ENCODE assay signal across 24 cellular contexts in the genomic region with DNA sequence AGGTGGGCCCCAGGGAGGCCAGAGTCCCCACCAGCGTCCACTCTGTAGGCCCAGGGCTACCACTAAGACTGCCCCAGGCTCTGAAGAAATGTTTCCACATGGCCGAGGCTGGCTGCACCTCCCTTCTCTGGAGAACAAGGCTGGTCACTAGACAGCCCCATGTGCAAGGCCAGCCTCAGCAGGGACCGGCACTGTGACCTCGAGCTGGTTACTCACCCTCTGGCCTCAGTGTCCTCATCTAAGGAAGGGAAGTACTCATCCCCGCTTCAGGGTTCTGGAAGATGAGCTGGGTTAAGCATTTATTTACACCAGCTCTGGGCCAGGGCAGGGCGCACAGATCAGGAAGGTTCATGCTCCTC. TPM values are rescaled to one million over a fixed set of nuclear protein-coding genes. Genes with fewer than 3 reads are reported as not detected.
DNase-seq lines count a peak whose midpoint lies in the region; ATAC-seq and TF ChIP-seq lines count a peak whose summit lies in the region.
"Had no signal": no experiment of that assay in that cellular context is flagged by ENCODE, and none has a peak within 500 bp of the region (broad histone marks: within the 10 kb centered on the region; RNA-seq: fewer than 3 reads in every experiment).

No MANE protein-coding gene starts in this region.

- peak in 1 of 2 donors; percentile 61 for TF ChIP-seq POLR2A in adrenal gland (IDR thresholded peaks at IDR 0.05)

- intact Hi-C loops in Right ventricle myocardium inferior (cut with DNase I) (no loop called here), heart right ventricle (cut with DNase I) (no loop called here), adrenal gland (cut with DNase I) (no loop called here)

- CTCF ChIA-PET in RWPE1 (lab: Yijun Ruan, JAX): no interaction called here

- H3K9me3 ChIP-seq in heart right ventricle: no peaks in the 10 kb centered on the region
- no peaks in the 10 kb centered on the region for H3K9me3 ChIP-seq in adrenal gland (replicated peaks in 1 of 3)
- H3K9me3 ChIP-seq: BE2C, BLaER1 had no signal

- peak; percentile 11 for DNase-seq in Right ventricle myocardium inferior (ENCODE audit: missing footprints)
- no peak for DNase-seq in heart right ventricle
- no peak for DNase-seq in RWPE1 (ENCODE audit: low spot score)
- DNase-seq in adrenal gland: peak; percentile 79 to 93 (median 92)
- DNase-seq: 8988T; ACHN; BE2C; C1 segment of cervical spinal cord; CD4-positive, alpha-beta memory T cell; CD4-positive, CD25-positive, alpha-beta regulatory T cell; CD8-positive, alpha-beta memory T cell; COR-L47; DMS 273 treated with DMSO at 0.1 percent for 48 hours; DMS153; DMS53; DMS79; DND-41; EL; GDM1 had no signal

- H3K4me1 ChIP-seq in heart right ventricle (peaks cover 7 to 51% (median 13%) of the 10 kb centered on the region in 9 donors), adrenal gland (replicated peaks in 1 of 2) (peaks cover 26 to 34% of the 10 kb centered on the region in 2 donors)
- H3K4me1 ChIP-seq: BE2C had no signal

- H3K4me3 ChIP-seq in heart right ventricle: no peak overlapping the region
- H3K4me3 ChIP-seq in adrenal gland: no peak overlapping the region
- H3K4me3 ChIP-seq: BLaER1, GM12878 had no signal

- ATAC-seq in Right ventricle myocardium inferior: no peak
- ATAC-seq in heart right ventricle: no peak
- no peak for ATAC-seq in HG02610 (IDR thresholded peaks at IDR 0.05; ENCODE audit: unreplicated experiment)
- ATAC-seq in GM18909 (IDR thresholded peaks at IDR 0.05; ENCODE audit: poor library complexity, unreplicated experiment): no peak
- ATAC-seq: GM12878 had no signal

- no peak overlapping the region for H3K27ac ChIP-seq in heart right ventricle
- peak overlapping the region; percentile 15 for H3K27ac ChIP-seq in RWPE1
- H3K27ac ChIP-seq in adrenal gland: peak overlapping the region; percentile 23 to 94 (median 85)
- H3K27ac ChIP-seq: BLaER1 had no signal

- TF ChIP-seq CTCF in heart right ventricle (IDR thresholded peaks at IDR 0.05) (no peak), RWPE1 (conservative IDR thresholded peaks at IDR 0.05; ENCODE audit: low read depth) (no peak), adrenal gland (IDR thresholded peaks at IDR 0.05) (no peak)

- POLR2A ChIA-PET in RWPE1 (lab: Yijun Ruan, JAX; ENCODE audit: low non-redundant PET): no interaction called here

- H3K36me3 ChIP-seq in heart right ventricle (peaks cover 0 to 80% (median 2%) of the 10 kb centered on the region in 9 donors), adrenal gland (replicated peaks in 1 of 2) (peaks cover 0 to 39% of the 10 kb centered on the region in 2 donors)

- H3K27me3 ChIP-seq in heart right ventricle: no peaks in the 10 kb centered on the region
- no peaks in the 10 kb centered on the region for H3K27me3 ChIP-seq in adrenal gland
- H3K27me3 ChIP-seq: BE2C, BLaER1 had no signal

- WGBS in heart right ventricle, 2 donors: 86 to 97% methylated on average over 6 of the region's 6 CpGs
- 31 to 46% (median 44%) methylated on average over 3 to 6 of the region's 6 CpGs for WGBS in adrenal gland, 4 donors

RNA-seq across cellular contexts. Expression of gene PMM1, which starts 9.7 kb away (rescaled TPM):
- total RNA-seq in Right ventricle myocardium inferior: 16.2 TPM
- 10 to 100 TPM; 13.8 to 26.6 (median 21.9) TPM for total RNA-seq in heart right ventricle
- polyA plus RNA-seq in heart right ventricle: 10 to 100 TPM; 18.1 to 43.5 TPM
- total RNA-seq in adrenal gland: 100 to 1,000 TPM in 1 of 8 donors, 10 to 100 TPM in 7; 49.5 to 105 (median 74.0) TPM
- polyA plus RNA-seq in adrenal gland: 10 to 100 TPM; 37.8 to 53.0 (median 43.0) TPM

RNA-seq across cellular contexts. Expression of gene CSDC2, which starts 19.2 kb away (rescaled TPM):
- 265 TPM for total RNA-seq in Right ventricle myocardium inferior
- 100 to 1,000 TPM; 112 to 301 (median 137) TPM for total RNA-seq in heart right ventricle
- 100 to 1,000 TPM; 300 to 410 TPM for polyA plus RNA-seq in heart right ventricle
- total RNA-seq in adrenal gland: 100 to 1,000 TPM in 7 of 8 donors, 10 to 100 TPM in 1; 81.5 to 281 (median 183) TPM
- 100 to 1,000 TPM in 2 of 3 donors, 1 to 10 TPM in 1; 7.5 to 368 (median 212) TPM for polyA plus RNA-seq in adrenal gland
- total RNA-seq: CD4-positive, alpha-beta memory T cell; CD4-positive, CD25-positive, alpha-beta regulatory T cell; CD8-positive, alpha-beta memory T cell had no signal
- polyA plus RNA-seq: CD14-positive monocyte; CD4-positive, alpha-beta memory T cell; CD4-positive, CD25-positive, alpha-beta regulatory T cell; CD8-positive, alpha-beta memory T cell; GM12878 had no signal

RNA-seq across cellular contexts. Expression of gene POLR3H, which starts 35.7 kb away (rescaled TPM):
- total RNA-seq in Right ventricle myocardium inferior (20.1 TPM), heart right ventricle (10 to 100 TPM; 13.3 to 25.8 (median 16.9) TPM), adrenal gland (10 to 100 TPM; 18.7 to 92.6 (median 41.8) TPM)
- polyA plus RNA-seq in heart right ventricle (10 to 100 TPM; 24.4 to 34.9 TPM), adrenal gland (10 to 100 TPM; 45.1 to 61.5 (median 53.6) TPM)

RNA-seq across cellular contexts. Expression of gene DESI1, which starts 40.9 kb away (rescaled TPM):
- total RNA-seq in Right ventricle myocardium inferior (41.6 TPM), heart right ventricle (10 to 100 TPM; 27.6 to 49.6 (median 36.0) TPM), adrenal gland (10 to 100 TPM; 11.4 to 64.7 (median 29.1) TPM)
- polyA plus RNA-seq in heart right ventricle (10 to 100 TPM; 22.7 to 73.1 TPM), adrenal gland (10 to 100 TPM; 47.5 to 82.8 (median 58.7) TPM)

RNA-seq across cellular contexts. Expression of gene XRCC6, which starts 41.1 kb away (rescaled TPM):
- total RNA-seq in Right ventricle myocardium inferior (172 TPM), heart right ventricle (100 to 1,000 TPM; 152 to 192 (median 181) TPM), adrenal gland (100 to 1,000 TPM; 211 to 363 (median 240) TPM)
- polyA plus RNA-seq in heart right ventricle (100 to 1,000 TPM; 103 to 185 TPM), adrenal gland (100 to 1,000 TPM; 122 to 475 (median 216) TPM)

Comparison
In these comparisons a context has a peak if more than half of its experiments do, and no peak if none do; other contexts are left out.
1. DNase-seq: peak in Right ventricle myocardium inferior (single experiment) and adrenal gland (7 of 7); none in heart right ventricle (0 of 2) and RWPE1 (single experiment).
2. H3K27ac ChIP-seq: peak in RWPE1 (single experiment) and adrenal gland (5 of 5); none in heart right ventricle (0 of 10).